13 cellular contexts compared by ENCODE assay signal in the genomic region with DNA sequence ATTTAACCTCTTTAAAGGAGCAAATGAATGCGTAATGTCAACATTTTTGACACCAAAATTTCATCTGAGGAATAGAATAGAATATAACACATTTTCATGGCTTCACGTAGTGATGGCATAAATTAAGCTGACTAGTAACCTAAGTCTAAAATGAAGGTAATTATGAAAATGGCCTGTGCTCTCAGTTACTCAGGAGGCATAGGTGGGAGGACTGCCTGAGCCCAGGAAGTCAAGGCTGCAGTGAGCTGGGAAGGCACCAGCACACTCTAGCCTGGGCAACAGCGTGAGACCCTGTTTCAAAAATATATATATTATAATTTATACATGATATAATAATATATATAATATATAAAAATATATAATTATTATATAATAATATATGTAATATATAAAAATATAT.
DNase-seq lines count a peak whose midpoint lies in the region; ATAC-seq and TF ChIP-seq lines count a peak whose summit lies in the region.
"Had no signal": no experiment of that assay in that cellular context is flagged by ENCODE, and none has a peak within 500 bp of the region (broad histone marks: within the 10 kb centered on the region; RNA-seq: fewer than 3 reads in every experiment).

No MANE protein-coding gene starts in this region.

- TF ChIP-seq CTCF in WERI-Rb-1 (IDR thresholded peaks at IDR 0.05; ENCODE audit: low read depth, low read length), result no peak

- no peak overlapping the region for H3K4me3 ChIP-seq in BLaER1 treated with 17β-estradiol and CSF1 and Interleukin-3, amounts not matched to agents 10 nM and 100 nM
- H3K4me3 ChIP-seq in HUES48 (ENCODE audit: low read depth, low read length), result no peak overlapping the region
- no peak overlapping the region for H3K4me3 ChIP-seq in WERI-Rb-1 (ENCODE audit: low read depth, low read length)
- no peak overlapping the region for H3K4me3 ChIP-seq in mesodermal cell (ENCODE audit: extremely low read depth, insufficient read depth, low read length, poor library complexity, severe bottlenecking)
- H3K4me3 ChIP-seq: gastroesophageal sphincter, suprapubic skin had no signal

- H3K36me3 Mint-ChIP-seq in T-helper 2 cell treated with Interferon-gamma antibody and Interleukin-4, amounts not matched to agents 5 μg/mL and 100 μg/mL, for 36 hours (ENCODE audit: low read depth), result no peaks in the 10 kb centered on the region
- H3K36me3 Mint-ChIP-seq: activated naive CD4-positive, alpha-beta T cell treated with anti-CD3 and anti-CD28 coated beads, Interleukin-2, amount 10 ng/mL, durations not matched to agents 7 days and 5 days; CD14-positive monocyte had no signal

- no peaks in the 10 kb centered on the region for H4K20me1 ChIP-seq in BLaER1 treated with 17β-estradiol and CSF1 and Interleukin-3, amounts not matched to agents 10 nM and 100 nM

- no peaks in the 10 kb centered on the region for H3K9me3 Mint-ChIP-seq in T-helper 2 cell treated with Interferon-gamma antibody and Interleukin-4, amounts not matched to agents 5 μg/mL and 100 μg/mL, for 36 hours
- H3K9me3 Mint-ChIP-seq: activated naive CD4-positive, alpha-beta T cell treated with anti-CD3 and anti-CD28 coated beads, Interleukin-2, amount 10 ng/mL, durations not matched to agents 7 days and 5 days had no signal

- H3K36me3 ChIP-seq in BLaER1 treated with 17β-estradiol and CSF1 and Interleukin-3, amounts not matched to agents 10 nM and 100 nM, result no peaks in the 10 kb centered on the region
- H3K36me3 ChIP-seq in HUES48 (ENCODE audit: control insufficient read depth, insufficient read depth, low read length) (no peaks in the 10 kb centered on the region), WERI-Rb-1 (no peaks in the 10 kb centered on the region), mesodermal cell (ENCODE audit: control insufficient read depth, insufficient read depth, low read length) (no peaks in the 10 kb centered on the region)
- H3K36me3 ChIP-seq: gastroesophageal sphincter, suprapubic skin had no signal

- no peak overlapping the region for H3K4me3 Mint-ChIP-seq in T-helper 2 cell treated with Interferon-gamma antibody and Interleukin-4, amounts not matched to agents 5 μg/mL and 100 μg/mL, for 36 hours
- H3K4me3 Mint-ChIP-seq: activated naive CD4-positive, alpha-beta T cell treated with anti-CD3 and anti-CD28 coated beads, Interleukin-2, amount 10 ng/mL, durations not matched to agents 7 days and 5 days had no signal

- H3K9ac ChIP-seq in BLaER1 treated with 17β-estradiol and CSF1 and Interleukin-3, amounts not matched to agents 10 nM and 100 nM, result peak overlapping the region in 1 of 11 experiments; percentile 65; a peak in 1 of 22 replicates
- H3K9ac ChIP-seq in HUES48 (ENCODE audit: low read depth, low read length), result no peak overlapping the region

- DNase-seq in WERI-Rb-1, result peak; percentile 57
- DNase-seq in T-helper 2 cell treated with Interferon-gamma antibody and Interleukin-4, amounts not matched to agents 5 μg/mL and 100 μg/mL, for 36 hours (ENCODE audit: low spot score), result no peak
- no peak for DNase-seq in SIG-M5 treated with dmso at 0.1 percent for 504 hours (lab: John Stamatoyannopoulos, UW; ENCODE audit: unreplicated experiment)
- no peak for DNase-seq in HuH-7 (ENCODE audit: low spot score)
- DNase-seq: activated naive CD4-positive, alpha-beta T cell treated with anti-CD3 and anti-CD28 coated beads, Interleukin-2, amount 10 ng/mL, durations not matched to agents 7 days and 5 days; NCI-H2081 had no signal

- no peak overlapping the region for H3K27ac Mint-ChIP-seq in T-helper 2 cell treated with Interferon-gamma antibody and Interleukin-4, amounts not matched to agents 5 μg/mL and 100 μg/mL, for 36 hours
- H3K27ac Mint-ChIP-seq: activated naive CD4-positive, alpha-beta T cell treated with anti-CD3 and anti-CD28 coated beads, Interleukin-2, amount 10 ng/mL, durations not matched to agents 7 days and 5 days had no signal

- H3K27ac ChIP-seq in BLaER1 treated with 17β-estradiol and CSF1 and Interleukin-3, amounts not matched to agents 10 nM and 100 nM, result peak overlapping the region in 4 of 11 experiments; percentile 3 to 83 (median 75); a peak in 6 of 22 replicates
- H3K27ac ChIP-seq in HUES48 (ENCODE audit: low read depth, low read length) (peak overlapping the region; percentile 90), WERI-Rb-1 (peak overlapping the region; percentile 65; the same call in 1 of the 2 replicates), mesodermal cell (ENCODE audit: low read depth, low read length, severe bottlenecking) (peak overlapping the region; percentile 95)
- H3K27ac ChIP-seq: gastroesophageal sphincter had no signal

- no peaks in the 10 kb centered on the region for H3K27me3 Mint-ChIP-seq in T-helper 2 cell treated with Interferon-gamma antibody and Interleukin-4, amounts not matched to agents 5 μg/mL and 100 μg/mL, for 36 hours (ENCODE audit: low read depth)
- H3K27me3 Mint-ChIP-seq: activated naive CD4-positive, alpha-beta T cell treated with anti-CD3 and anti-CD28 coated beads, Interleukin-2, amount 10 ng/mL, durations not matched to agents 7 days and 5 days had no signal

- no CpG with 5 or more reads among the region's 3 CpGs for WGBS in mesodermal cell (ENCODE audit: insufficient coverage in 2 of 2), 2 experiments

- H3K27me3 ChIP-seq in BLaER1 treated with 17β-estradiol and CSF1 and Interleukin-3, amounts not matched to agents 10 nM and 100 nM, result no peaks in the 10 kb centered on the region
- H3K27me3 ChIP-seq in HUES48 (ENCODE audit: control insufficient read depth, insufficient read depth, low read length) (no peaks in the 10 kb centered on the region), WERI-Rb-1 (ENCODE audit: insufficient read depth, low read depth, severe bottlenecking) (no peaks in the 10 kb centered on the region)
- H3K27me3 ChIP-seq: gastroesophageal sphincter, suprapubic skin had no signal

- H3K4me1 ChIP-seq in BLaER1 treated with 17β-estradiol and CSF1 and Interleukin-3, amounts not matched to agents 10 nM and 100 nM, result peaks cover 0 to 17% (median 15%) of the 10 kb centered on the region in 10 experiments; a peak in 18 of 20 replicates
- H3K4me1 ChIP-seq in HUES48 (ENCODE audit: control insufficient read depth, insufficient read depth, low read length), result peaks cover 9% of the 10 kb centered on the region
- H3K4me1 ChIP-seq in mesodermal cell (ENCODE audit: control insufficient read depth, insufficient read depth, low read length, poor library complexity, severe bottlenecking), result peaks cover 9% of the 10 kb centered on the region

- peak overlapping the region in 7 of 11 experiments; percentile 33 to 78 (median 66); a peak in 13 of 22 replicates for H3K4me2 ChIP-seq in BLaER1 treated with 17β-estradiol and CSF1 and Interleukin-3, amounts not matched to agents 10 nM and 100 nM

- H3K9me3 ChIP-seq in BLaER1 treated with 17β-estradiol and CSF1 and Interleukin-3, amounts not matched to agents 10 nM and 100 nM (replicated peaks in 1 of 11), result peaks cover 0 to 11% (median 0%) of the 10 kb centered on the region in 11 experiments; a peak in 2 of 22 replicates
- H3K9me3 ChIP-seq in HUES48 (ENCODE audit: control insufficient read depth, insufficient read depth, low read length) (no peaks in the 10 kb centered on the region), WERI-Rb-1 (ENCODE audit: severe bottlenecking) (no peaks in the 10 kb centered on the region), mesodermal cell (ENCODE audit: control insufficient read depth, low read length) (no peaks in the 10 kb centered on the region)
- H3K9me3 ChIP-seq: gastroesophageal sphincter, suprapubic skin had no signal

- no peak for ATAC-seq in GM21737 (IDR thresholded peaks at IDR 0.05; ENCODE audit: unreplicated experiment)
- ATAC-seq: gastroesophageal sphincter had no signal

- peaks cover 11% of the 10 kb centered on the region for H3K4me1 Mint-ChIP-seq in T-helper 2 cell treated with Interferon-gamma antibody and Interleukin-4, amounts not matched to agents 5 μg/mL and 100 μg/mL, for 36 hours (ENCODE audit: low read depth)
